ENCODE assay signal across 1 cellular context in genomic region chr11:44765676-44766075, GRCh38.
TF ChIP-seq lines count a peak whose summit lies in the region.

No MANE protein-coding gene starts in this region.

TF ChIP-seq in SK-N-SH, 30 proteins besides CTCF, POLR2A, EP300 and RAD21 (continued from another document):
- TF ChIP-seq REST (IDR thresholded peaks at IDR 0.05; ENCODE audit: low read depth, low read length) = no peak
- TF ChIP-seq RFX5 (IDR thresholded peaks at IDR 0.05; ENCODE audit: low read length) = no peak
- TF ChIP-seq EZH2phosphoT487 (IDR thresholded peaks at IDR 0.05; ENCODE audit: borderline replicate concordance, low read depth) = no peak
- no peak for TF ChIP-seq SMC3 (IDR thresholded peaks at IDR 0.05; ENCODE audit: low read depth, low read length)
- TF ChIP-seq NRF1 (IDR thresholded peaks at IDR 0.05; ENCODE audit: low read depth, low read length) = no peak
- no peak for TF ChIP-seq POLR2AphosphoS5 (IDR thresholded peaks at IDR 0.05; ENCODE audit: low read depth, low read length)
- no peak for TF ChIP-seq TCF12 (IDR thresholded peaks at IDR 0.05)
- TF ChIP-seq YY1 (IDR thresholded peaks at IDR 0.05; ENCODE audit: low read depth) = no peak
- no peak for TF ChIP-seq RXRA (IDR thresholded peaks at IDR 0.05; ENCODE audit: borderline replicate concordance, low read depth)
- TF ChIP-seq, protein P1, sequence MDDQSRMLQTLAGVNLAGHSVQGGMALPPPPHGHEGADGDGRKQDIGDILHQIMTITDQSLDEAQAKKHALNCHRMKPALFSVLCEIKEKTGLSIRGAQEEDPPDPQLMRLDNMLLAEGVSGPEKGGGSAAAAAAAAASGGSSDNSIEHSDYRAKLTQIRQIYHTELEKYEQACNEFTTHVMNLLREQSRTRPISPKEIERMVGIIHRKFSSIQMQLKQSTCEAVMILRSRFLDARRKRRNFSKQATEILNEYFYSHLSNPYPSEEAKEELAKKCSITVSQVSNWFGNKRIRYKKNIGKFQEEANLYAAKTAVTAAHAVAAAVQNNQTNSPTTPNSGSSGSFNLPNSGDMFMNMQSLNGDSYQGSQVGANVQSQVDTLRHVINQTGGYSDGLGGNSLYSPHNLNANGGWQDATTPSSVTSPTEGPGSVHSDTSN (IDR thresholded peaks at IDR 0.05) = no peak
- TF ChIP-seq JUND (IDR thresholded peaks at IDR 0.05) = no peak
- no peak for TF ChIP-seq MEF2A (IDR thresholded peaks at IDR 0.05; ENCODE audit: borderline replicate concordance, low read depth)
- TF ChIP-seq ELF1 (IDR thresholded peaks at IDR 0.05) = no peak
- no peak for TF ChIP-seq SIN3A (IDR thresholded peaks at IDR 0.05; ENCODE audit: borderline replicate concordance, low read depth, low read length)
- TF ChIP-seq MXI1 (IDR thresholded peaks at IDR 0.05; ENCODE audit: low read depth, low read length) = no peak
- TF ChIP-seq TEAD4 (IDR thresholded peaks at IDR 0.05; ENCODE audit: borderline replicate concordance, insufficient read depth) = no peak
- TF ChIP-seq RCOR1 (IDR thresholded peaks at IDR 0.05; ENCODE audit: low read length) = no peak
- no peak for TF ChIP-seq FOSL2 (IDR thresholded peaks at IDR 0.05; ENCODE audit: borderline replicate concordance, low read depth)
